In the genomic region with DNA sequence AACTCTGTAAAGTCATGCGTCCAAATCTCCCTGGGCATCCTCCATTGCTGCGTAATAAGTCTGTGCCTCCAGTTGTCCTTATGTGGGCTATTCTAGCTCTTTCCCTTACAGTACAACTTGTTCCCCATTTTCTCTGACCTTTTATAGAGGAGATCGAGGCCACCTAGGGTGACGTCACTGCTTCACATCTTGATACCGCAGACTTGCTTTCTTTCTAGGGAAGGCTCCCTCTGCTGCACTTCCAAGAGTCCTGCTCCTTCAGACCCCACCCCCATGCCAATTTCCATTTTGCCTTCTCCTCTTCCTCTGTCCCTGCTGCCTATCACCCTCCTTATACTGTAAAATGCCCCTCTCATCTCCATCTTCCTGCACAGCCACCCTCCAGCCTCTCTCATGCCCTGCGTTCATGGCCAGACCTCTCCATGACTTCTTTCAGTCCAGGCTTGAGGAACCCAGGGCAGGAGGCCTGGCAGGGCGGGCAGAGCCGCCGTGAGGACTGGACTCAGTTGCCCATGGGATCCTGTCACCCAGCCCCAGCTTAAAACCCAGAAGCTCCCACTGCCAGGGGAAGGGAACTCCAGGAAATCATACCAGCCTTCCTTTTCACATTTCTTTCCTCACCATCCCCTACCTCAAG, we compare ENCODE assay signal across 19 cellular contexts. TPM values are rescaled to one million over a fixed set of nuclear protein-coding genes. Genes with fewer than 3 reads are reported as not detected.
DNase-seq lines count a peak whose midpoint lies in the region; ATAC-seq and TF ChIP-seq lines count a peak whose summit lies in the region.
"Had no signal": no experiment of that assay in that cellular context is flagged by ENCODE, and none has a peak within 500 bp of the region (broad histone marks: within the 10 kb centered on the region; RNA-seq: fewer than 3 reads in every experiment).

No MANE protein-coding gene starts in this region.

- no peaks in the 10 kb centered on the region for H3K9me2 ChIP-seq in GM23338 (ENCODE audit: insufficient read depth)

- no peak overlapping the region for H3K4ac ChIP-seq in mesendoderm (ENCODE audit: low read depth, low read length)

- H3K4me2 ChIP-seq in GM23338 (no peak overlapping the region), mesendoderm (ENCODE audit: low read length) (no peak overlapping the region)

- H3K27me3 Mint-ChIP-seq in GM23338 (ENCODE audit: insufficient read depth, low read depth, poor library complexity) (no peaks in the 10 kb centered on the region), T-cell (no peaks in the 10 kb centered on the region)
- no peaks in the 10 kb centered on the region for H3K27me3 Mint-ChIP-seq in stimulated activated naive B cell treated with anti-CD40 and anti-IgM and Interleukin-4, amounts not matched to agents 10 μg/mL and 1 μg/mL and 100 μg/mL, for 72 hours
- H3K27me3 Mint-ChIP-seq: activated CD4-positive, alpha-beta T cell treated with anti-CD3 and anti-CD28 coated beads for 36 hours; activated naive CD8-positive, alpha-beta T cell had no signal

- CTCF ChIA-PET in T-cell (lab: Charles Lee) = interaction anchor here in 1 of 2 donors (0.6 to 0.7 kb wide), 2 partner anchors 13 to 52 kb away, joined by 3 to 5 read pairs; no protein-coding TSS in a partner anchor

- no peaks in the 10 kb centered on the region for H3F3A ChIP-seq in GM23338 (replicated peaks; ENCODE audit: low read depth)

- peaks cover 8% of the 10 kb centered on the region; the same call in 2 of the 3 replicates for H3K4me1 Mint-ChIP-seq in GM23338
- H3K4me1 Mint-ChIP-seq in stimulated activated naive B cell treated with anti-CD40 and anti-IgM and Interleukin-4, amounts not matched to agents 10 μg/mL and 1 μg/mL and 100 μg/mL, for 72 hours = peaks cover 31 to 58% of the 10 kb centered on the region in 2 donors
- H3K4me1 Mint-ChIP-seq in T-cell = peaks cover 22 to 36% (median 33%) of the 10 kb centered on the region in 3 donors

- no peak overlapping the region for H2AFZ ChIP-seq in GM23338

- H3K4me3 ChIP-seq in GM23338 = no peak overlapping the region
- H3K4me3 ChIP-seq in mesendoderm (ENCODE audit: low read length) = no peak overlapping the region
- H3K4me3 ChIP-seq: ascending aorta, suprapubic skin had no signal

- H3K9ac ChIP-seq in mesendoderm (ENCODE audit: low read length) = no peak overlapping the region

- no peak overlapping the region for H2AK5ac ChIP-seq in mesendoderm (ENCODE audit: low read length)

- H3K4me3 Mint-ChIP-seq in GM23338 (no peak overlapping the region), T-cell (no peak overlapping the region)
- H3K4me3 Mint-ChIP-seq in stimulated activated naive B cell treated with anti-CD40 and anti-IgM and Interleukin-4, amounts not matched to agents 10 μg/mL and 1 μg/mL and 100 μg/mL, for 72 hours = no peak overlapping the region
- H3K4me3 Mint-ChIP-seq: activated CD4-positive, alpha-beta T cell treated with anti-CD3 and anti-CD28 coated beads for 36 hours; activated naive CD8-positive, alpha-beta T cell; activated T-helper 1 cell treated with anti-CD3 and anti-CD28 coated beads, Interleukin-12 subunit alpha, Interleukin-12 subunit beta, Interleukin-2, Interleukin-4 antibody, amounts not matched to agents 30 ng/mL and 10 ng/mL and 1 ng/mL, durations not matched to agents 14 hours and 24 hours and 36 hours had no signal

- H3K79me1 ChIP-seq in mesendoderm (ENCODE audit: low read length) = no peaks in the 10 kb centered on the region

- H3K9me3 Mint-ChIP-seq in GM23338 (no peaks in the 10 kb centered on the region), T-cell (no peaks in the 10 kb centered on the region)
- H3K9me3 Mint-ChIP-seq in stimulated activated naive B cell treated with anti-CD40 and anti-IgM and Interleukin-4, amounts not matched to agents 10 μg/mL and 1 μg/mL and 100 μg/mL, for 72 hours = no peaks in the 10 kb centered on the region
- H3K9me3 Mint-ChIP-seq: activated T-helper 1 cell treated with anti-CD3 and anti-CD28 coated beads, Interleukin-12 subunit alpha, Interleukin-12 subunit beta, Interleukin-2, Interleukin-4 antibody, amounts not matched to agents 30 ng/mL and 10 ng/mL and 1 ng/mL, durations not matched to agents 14 hours and 24 hours and 36 hours had no signal

- H3K36me3 Mint-ChIP-seq in GM23338 (ENCODE audit: low read depth) (no peaks in the 10 kb centered on the region), T-cell (peaks cover 37% of the 10 kb centered on the region)
- peaks cover 6 to 31% of the 10 kb centered on the region in 2 donors for H3K36me3 Mint-ChIP-seq in stimulated activated naive B cell treated with anti-CD40 and anti-IgM and Interleukin-4, amounts not matched to agents 10 μg/mL and 1 μg/mL and 100 μg/mL, for 72 hours

- peak; percentile 46 for DNase-seq in GM23338 (ENCODE audit: low spot score)
- DNase-seq in mesendoderm = peak; percentile 70
- DNase-seq in stimulated activated naive B cell treated with anti-CD40 and anti-IgM and Interleukin-4, amounts not matched to agents 10 μg/mL and 1 μg/mL and 100 μg/mL, for 72 hours = no peak
- no peak for DNase-seq in middle frontal gyrus (ENCODE audit: extremely low spot score, low spot score)
- no peak for DNase-seq in T-cell
- no peak for DNase-seq in NCI-H2107 (lab: John Stamatoyannopoulos, UW)
- DNase-seq: activated CD4-positive, alpha-beta T cell treated with anti-CD3 and anti-CD28 coated beads for 36 hours; foreskin fibroblast; NCI-H1694 treated with DMSO at 0.1 percent for 48 hours; NCI-H2227 treated with DMSO at 0.1 percent for 48 hours; NCI-H748 treated with DMSO at 0.1 percent for 48 hours; right cardiac atrium; stimulated activated CD4-positive, alpha-beta T cell treated with anti-CD3 and anti-CD28 coated beads, Interleukin-15, amount 100 ng/mL, for 24 hours had no signal

- H3K79me2 ChIP-seq in GM23338 (replicated peaks; ENCODE audit: insufficient read depth) (no peaks in the 10 kb centered on the region), mesendoderm (ENCODE audit: control insufficient read depth, insufficient read depth, low read length) (no peaks in the 10 kb centered on the region)

- no peak overlapping the region for H3K18ac ChIP-seq in mesendoderm (ENCODE audit: low read length)

- H2BK15ac ChIP-seq in mesendoderm (replicated peaks; ENCODE audit: low read depth) = no peak overlapping the region

- H2BK120ac ChIP-seq in mesendoderm (ENCODE audit: low read depth, low read length) = no peak overlapping the region

- no peak overlapping the region for H2BK5ac ChIP-seq in mesendoderm (ENCODE audit: low read length)

- H3K27ac ChIP-seq in GM23338 (ENCODE audit: low read depth) (no peak overlapping the region), VCaP (peak overlapping the region; percentile 69; the same call in 1 of the 2 replicates), mesendoderm (ENCODE audit: low read depth, low read length) (no peak overlapping the region)
- H3K27ac ChIP-seq: ascending aorta, suprapubic skin had no signal

- no peaks in the 10 kb centered on the region for H3K4me1 ChIP-seq in GM23338 (ENCODE audit: insufficient read depth)
- H3K4me1 ChIP-seq in mesendoderm (ENCODE audit: control insufficient read depth, low read depth, low read length) = no peaks in the 10 kb centered on the region
- H3K4me1 ChIP-seq: ascending aorta, suprapubic skin had no signal

- no peaks in the 10 kb centered on the region; the same call in 1 of the 2 replicates for H4K20me1 ChIP-seq in GM23338 (replicated peaks; ENCODE audit: insufficient read depth)

- POLR2A ChIA-PET in T-cell (lab: Charles Lee) = interaction anchor here (0.5 to 0.7 kb wide), 3 partner anchors 14 to 149 kb away, joined by 3 to 4 read pairs (median 3); no protein-coding TSS in a partner anchor

- ATAC-seq in GM23338 = peak; percentile 73
- ATAC-seq in stimulated activated naive B cell treated with anti-CD40 and anti-IgM and Interleukin-4, amounts not matched to agents 10 μg/mL and 1 μg/mL and 100 μg/mL, for 72 hours (replicated peaks) = no peak
- ATAC-seq in T-cell (replicated peaks in 1 of 4) = no peak
- ATAC-seq: activated CD4-positive, alpha-beta T cell treated with anti-CD3 and anti-CD28 coated beads for 36 hours; HCT116 had no signal

- H3K36me3 ChIP-seq in GM23338 (ENCODE audit: insufficient read depth) = no peaks in the 10 kb centered on the region
- H3K36me3 ChIP-seq in mesendoderm (ENCODE audit: control insufficient read depth, insufficient read depth, low read length) = no peaks in the 10 kb centered on the region
- H3K36me3 ChIP-seq: ascending aorta, suprapubic skin had no signal

- H4K5ac ChIP-seq in mesendoderm (ENCODE audit: low read length) = no peak overlapping the region

- H4K8ac ChIP-seq in mesendoderm (ENCODE audit: low read depth, low read length) = no peak overlapping the region

- H3K56ac ChIP-seq in mesendoderm (ENCODE audit: low read length) = no peak overlapping the region

- WGBS in mesendoderm (ENCODE audit: extremely low coverage, insufficient coverage, low lambda C conversion rate) = no CpG with 5 or more reads among the region's 9 CpGs

- H3K27me3 ChIP-seq in GM23338 (ENCODE audit: insufficient read depth) (no peaks in the 10 kb centered on the region), mesendoderm (ENCODE audit: insufficient read depth, low read length, poor library complexity) (no peaks in the 10 kb centered on the region)
- H3K27me3 ChIP-seq: ascending aorta, suprapubic skin had no signal

- H3K23ac ChIP-seq in mesendoderm (ENCODE audit: low read length) = no peak overlapping the region

- H3K27ac Mint-ChIP-seq in GM23338 = peak overlapping the region; percentile 5; the same call in 1 of the 2 replicates
- peak overlapping the region; percentile 72 for H3K27ac Mint-ChIP-seq in stimulated activated naive B cell treated with anti-CD40 and anti-IgM and Interleukin-4, amounts not matched to agents 10 μg/mL and 1 μg/mL and 100 μg/mL, for 72 hours
- no peak overlapping the region for H3K27ac Mint-ChIP-seq in T-cell
- H3K27ac Mint-ChIP-seq: activated CD4-positive, alpha-beta T cell treated with anti-CD3 and anti-CD28 coated beads for 36 hours; activated naive CD8-positive, alpha-beta T cell had no signal

- TF ChIP-seq CTCF in GM23338 (conservative IDR thresholded peaks at IDR 0.05; ENCODE audit: low read depth in 2 of 2) (peak in 1 of 2 experiments; percentile 15; a peak in 1 of 4 replicates), VCaP (conservative IDR thresholded peaks at IDR 0.05) (no peak)

TF ChIP-seq in GM23338, 12 proteins besides CTCF, POLR2A, EP300 and RAD21:
- TF ChIP-seq EZH2 (IDR thresholded peaks at IDR 0.05; ENCODE audit: low read depth, unreplicated experiment) (no peak), CREB1 (CRISPR knock-in tag; IDR thresholded peaks at IDR 0.05; ENCODE audit: low read depth) (0 out of 2 replicates have a peak, but pooled peaks have one; percentile 25)

RNA-seq across cellular contexts. Expression of gene CAMK1D, which starts 57.5 kb away (rescaled TPM):
- 3.3 and 7.2 TPM in 2 replicates for total RNA-seq in GM23338 (2014; rRNA removed; shearing (Covaris generic))
- 4.6 TPM in 2 replicates for polyA plus RNA-seq in GM23338 (2016; fragmentation: Nextera tagmentation; extraction: Ambion mirVana)
- polyA plus RNA-seq in mesendoderm (2013, experiment 1 of 2) = 5.5 TPM
- 6.2 TPM for polyA plus RNA-seq in mesendoderm (2013, experiment 2 of 2)
- total RNA-seq in T-cell = 10 to 100 TPM; 16.8 to 31.3 (median 23.6) TPM

Comparison
In these comparisons a context has a peak if more than half of its experiments do, and no peak if none do; other contexts are left out.
1. DNase-seq: peak in GM23338 (single experiment) and mesendoderm (single experiment); none in stimulated activated naive B cell treated with anti-CD40 and anti-IgM and Interleukin-4, amounts not matched to agents 10 μg/mL and 1 μg/mL and 100 μg/mL, for 72 hours (single experiment), middle frontal gyrus (single experiment), T-cell (0 of 34) and NCI-H2107 (single experiment).
2. H3K27ac Mint-ChIP-seq: peak in GM23338 (single experiment) and stimulated activated naive B cell treated with anti-CD40 and anti-IgM and Interleukin-4, amounts not matched to agents 10 μg/mL and 1 μg/mL and 100 μg/mL, for 72 hours (single experiment); none in T-cell (0 of 2).